Comparison of ENCODE assay signal across 8 cellular contexts in the genomic region with DNA sequence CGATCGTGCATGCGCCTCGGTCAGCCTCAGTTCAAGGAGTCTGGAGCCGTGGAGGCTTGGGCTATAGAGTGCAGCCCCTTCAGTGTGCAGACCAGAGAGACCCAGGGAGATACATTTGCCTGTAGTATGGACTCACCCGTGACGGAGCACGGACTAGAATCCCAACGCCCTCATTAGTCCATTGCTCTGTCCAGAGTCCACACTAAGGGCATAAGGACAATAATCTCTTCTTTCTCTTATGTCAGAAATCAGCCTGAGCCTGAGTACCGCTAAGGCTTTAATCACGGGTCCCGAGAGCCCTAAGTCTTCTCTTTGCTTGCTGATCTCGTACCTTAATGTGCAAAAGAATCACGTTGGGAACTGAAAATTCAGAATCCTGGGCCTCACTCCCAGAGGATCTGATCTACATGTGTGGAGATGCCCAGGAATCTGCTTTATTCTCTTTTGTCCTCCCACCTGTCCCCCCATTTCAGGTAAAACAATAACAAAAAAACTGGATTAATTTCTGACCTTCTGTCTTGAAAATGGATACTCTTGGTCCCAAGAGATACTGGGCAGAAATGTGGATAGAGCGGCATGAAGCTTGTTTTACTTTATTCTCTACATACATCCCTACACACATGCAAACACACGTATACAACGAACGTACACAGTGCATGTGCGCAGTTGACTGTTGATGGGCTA. TPM values are rescaled to one million over a fixed set of nuclear protein-coding genes. Genes with fewer than 3 reads are reported as not detected.
A peak's percentile ranks its signal among the peaks of the same experiment; 100 is the strongest.
DNase-seq lines count a peak whose midpoint lies in the region; ATAC-seq and TF ChIP-seq lines count a peak whose summit lies in the region.

No MANE protein-coding gene starts in this region.

- TF ChIP-seq CTCF in colonic mucosa (IDR thresholded peaks at IDR 0.05) (no peak), tibial nerve (IDR thresholded peaks at IDR 0.05) (no peak)

- H3K36me3 ChIP-seq in colonic mucosa (no peaks in the 10 kb centered on the region), tibial nerve (peaks cover 0 to 14% (median 0%) of the 10 kb centered on the region in 3 donors)

- no peaks in the 10 kb centered on the region for H3K9me3 ChIP-seq in colonic mucosa
- no peaks in the 10 kb centered on the region for H3K9me3 ChIP-seq in tibial nerve

- WGBS in tibial nerve, 2 donors: 22 to 28% methylated on average over 15 to 19 of the region's 19 CpGs

- intact Hi-C loops in colonic mucosa (cut with DNase I): no loop called here

- TF ChIP-seq EP300 in tibial nerve (IDR thresholded peaks at IDR 0.05): no peak

- H3K27me3 ChIP-seq in colonic mucosa (no peaks in the 10 kb centered on the region), tibial nerve (no peaks in the 10 kb centered on the region)

- peak; percentile 21 to 25 for ATAC-seq in activated CD4-positive, CD25-positive, alpha-beta regulatory T cell treated with anti-CD3 and anti-CD28 coated beads, Interleukin-2, amount 50 U/mL, for 24 hours
- ATAC-seq in HG02610 (IDR thresholded peaks at IDR 0.05; ENCODE audit: unreplicated experiment): peak; percentile 22

- H3K27ac ChIP-seq in colonic mucosa (peak overlapping the region; percentile 96), tibial nerve (peak overlapping the region; percentile 88 to 93 (median 90))

- peak overlapping the region; percentile 83 to 87 for H3K9ac ChIP-seq in colonic mucosa (ENCODE audit: low read depth in 2 of 2, low read length in 2 of 2)

- DNase-seq in activated CD4-positive, CD25-positive, alpha-beta regulatory T cell (lab: John Stamatoyannopoulos, UW): no peak
- DNase-seq in NCI-H69 (lab: John Stamatoyannopoulos, UW) (peak; percentile 65), colonic mucosa (peak; percentile 37), lung microvascular endothelial cell (ENCODE audit: low read depth in 2 of 2) (peak; percentile 42 to 48), tibial nerve (ENCODE audit: low spot score in 2 of 2) (no peak), 8988T (no peak)

- TF ChIP-seq POLR2A in tibial nerve (IDR thresholded peaks at IDR 0.05): no peak

- H3K4me1 ChIP-seq in colonic mucosa: peaks cover 3% of the 10 kb centered on the region
- peaks cover 0 to 33% (median 9%) of the 10 kb centered on the region in 4 donors for H3K4me1 ChIP-seq in tibial nerve

- H3K4me3 ChIP-seq in colonic mucosa (peak overlapping the region; percentile 85), tibial nerve (peak overlapping the region; percentile 66 to 98 (median 80))

RNA-seq across cellular contexts. Expression of gene BPHL, which starts 0.7 kb away (rescaled TPM):
- 10 to 100 TPM; 13.4 to 31.7 TPM for total RNA-seq in colonic mucosa
- 7.9 and 8.5 TPM in 2 replicates for total RNA-seq in lung microvascular endothelial cell
- total RNA-seq in tibial nerve: 10 to 100 TPM in 3 of 4 donors, 1 to 10 TPM in 1; 6.7 to 21.6 (median 12.6) TPM

RNA-seq across cellular contexts. Expression of gene TUBB2A, which starts 38.2 kb away (rescaled TPM):
- 10 to 100 TPM; 20.4 to 43.2 TPM for total RNA-seq in colonic mucosa
- 34.9 and 43.5 TPM in 2 replicates for total RNA-seq in lung microvascular endothelial cell
- total RNA-seq in tibial nerve: 100 to 1,000 TPM in 1 of 4 donors, 10 to 100 TPM in 3; 37.5 to 100 (median 68.0) TPM

RNA-seq across cellular contexts. Expression of gene RIPK1, which starts 50.9 kb away (rescaled TPM):
- 10 to 100 TPM; 23.5 to 30.6 TPM for total RNA-seq in colonic mucosa
- total RNA-seq in lung microvascular endothelial cell: 15.9 and 22.4 TPM in 2 replicates
- 10 to 100 TPM; 20.1 to 22.6 (median 21.2) TPM for total RNA-seq in tibial nerve

Comparison
In these comparisons a context has a peak if more than half of its experiments do, and no peak if none do; other contexts are left out.
1. DNase-seq: peak in NCI-H69 (single experiment), colonic mucosa (single experiment) and lung microvascular endothelial cell (2 of 2); none in activated CD4-positive, CD25-positive, alpha-beta regulatory T cell (0 of 4), tibial nerve (0 of 2) and 8988T (single experiment).